ENCODE assay signal across 10 cellular contexts in the genomic region with DNA sequence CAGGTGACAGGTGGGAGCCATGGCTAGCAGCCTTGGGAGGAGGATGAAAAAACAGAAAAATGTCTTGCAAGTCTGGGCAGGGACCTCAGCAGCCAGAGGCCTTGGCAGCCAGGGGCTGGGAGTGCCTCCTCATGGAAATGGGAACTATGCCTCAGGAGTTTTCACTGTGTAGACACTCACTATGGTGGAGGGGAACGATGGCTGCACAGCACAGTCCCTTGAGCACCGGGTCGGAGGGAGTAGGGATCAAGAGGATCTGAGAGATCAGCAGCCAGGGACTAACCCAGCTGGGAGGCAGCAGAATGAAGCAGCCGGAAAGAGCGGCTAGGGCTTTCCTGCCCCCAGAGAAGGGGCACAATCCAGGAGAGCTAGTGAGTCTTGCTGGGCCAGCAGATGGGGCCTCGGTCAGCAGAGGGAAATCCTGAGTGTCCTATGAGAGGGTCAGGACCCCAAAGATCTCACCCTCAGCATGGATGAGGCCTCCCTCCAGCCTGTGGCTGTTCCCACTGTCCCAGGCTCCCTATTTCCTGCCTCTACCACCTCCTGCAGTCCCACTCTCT. TPM values are rescaled to one million over a fixed set of nuclear protein-coding genes. Genes with fewer than 3 reads are reported as not detected.
DNase-seq lines count a peak whose midpoint lies in the region; ATAC-seq and TF ChIP-seq lines count a peak whose summit lies in the region.
"Had no signal": no experiment of that assay in that cellular context is flagged by ENCODE, and none has a peak within 500 bp of the region (broad histone marks: within the 10 kb centered on the region; RNA-seq: fewer than 3 reads in every experiment).

No MANE protein-coding gene starts in this region.

- H3K9me3 ChIP-seq in SK-N-SH: no peaks in the 10 kb centered on the region
- no peaks in the 10 kb centered on the region for H3K9me3 ChIP-seq in ascending aorta
- H3K9me3 ChIP-seq in suprapubic skin: no peaks in the 10 kb centered on the region
- H3K9me3 ChIP-seq in effector memory CD4-positive, alpha-beta T cell (ENCODE audit: control insufficient read depth, low read length): no peaks in the 10 kb centered on the region

- DNase-seq in SK-N-SH: no peak
- peak in 1 of 2 donors; percentile 73 for DNase-seq in ascending aorta (ENCODE audit: low spot score in 2 of 2)
- peak; percentile 72 to 91 for DNase-seq in lower leg skin (ENCODE audit: low spot score in 2 of 2)
- no peak for DNase-seq in suprapubic skin (ENCODE audit: low spot score in 2 of 2)
- no peak for DNase-seq in effector memory CD4-positive, alpha-beta T cell
- DNase-seq in erythroblast (lab: John Stamatoyannopoulos, UW): no peak
- DNase-seq: activated CD4-positive, alpha-beta T cell treated with anti-CD3 and anti-CD28 coated beads for 4 hours; NCI-H2107 had no signal

- intact Hi-C loops in ascending aorta (cut with DNase I) (loop anchor here (5.0 kb wide), 1 partner anchor 156 kb away; a partner anchor contains a TSS), lower leg skin (cut with DNase I; ENCODE audit: low total_unique reads) (no loop called here)

- no peak overlapping the region for H2AFZ ChIP-seq in SK-N-SH (ENCODE audit: low read depth)

- peaks cover 4% of the 10 kb centered on the region; the same call in 1 of the 2 replicates for H3K79me2 ChIP-seq in SK-N-SH (ENCODE audit: insufficient read depth)

- no peak for TF ChIP-seq POLR2A in lower leg skin (IDR thresholded peaks at IDR 0.05)
- TF ChIP-seq POLR2A in suprapubic skin (IDR thresholded peaks at IDR 0.05): no peak
- TF ChIP-seq POLR2A in erythroblast (IDR thresholded peaks at IDR 0.05; ENCODE audit: low read length): no peak

- no peaks in the 10 kb centered on the region for H3K9me2 ChIP-seq in SK-N-SH

- H3K4me3 ChIP-seq in SK-N-SH (ENCODE audit: low read depth in 2 of 2, low read length in 1 of 2) (no peak overlapping the region), ascending aorta (peak overlapping the region in 1 of 2 donors; percentile 19), lower leg skin (ENCODE audit: low read depth, poor library complexity, severe bottlenecking) (no peak overlapping the region), suprapubic skin (peak overlapping the region; percentile 7)
- H3K4me3 ChIP-seq in effector memory CD4-positive, alpha-beta T cell (ENCODE audit: insufficient read depth, low read depth, low read length, poor library complexity, severe bottlenecking): no peak overlapping the region

- no peak for ATAC-seq in SK-N-SH treated with all-trans-retinoic acid at 6 μM for 48 hours
- no peak for ATAC-seq in GM19467 (IDR thresholded peaks at IDR 0.05; ENCODE audit: unreplicated experiment)

- H3K9ac ChIP-seq in SK-N-SH: no peak overlapping the region

- peaks cover 37% of the 10 kb centered on the region for H3F3A ChIP-seq in SK-N-SH (replicated peaks; ENCODE audit: insufficient read depth)

- peaks cover 27 to 49% of the 10 kb centered on the region in 2 experiments for H3K4me1 ChIP-seq in SK-N-SH (ENCODE audit: control insufficient read depth in 1 of 2, insufficient read depth in 2 of 2, low read depth in 1 of 2, low read length in 1 of 2)
- H3K4me1 ChIP-seq in ascending aorta: peaks cover 49 to 61% of the 10 kb centered on the region in 2 donors
- peaks cover 85% of the 10 kb centered on the region for H3K4me1 ChIP-seq in suprapubic skin
- no peaks in the 10 kb centered on the region for H3K4me1 ChIP-seq in effector memory CD4-positive, alpha-beta T cell (ENCODE audit: control insufficient read depth, insufficient read depth, low read length, poor library complexity, severe bottlenecking)

- no peak for TF ChIP-seq CTCF in SK-N-SH (IDR thresholded peaks at IDR 0.05)
- TF ChIP-seq CTCF in ascending aorta (IDR thresholded peaks at IDR 0.05): no peak
- no peak for TF ChIP-seq CTCF in lower leg skin (IDR thresholded peaks at IDR 0.05)
- no peak for TF ChIP-seq CTCF in suprapubic skin (IDR thresholded peaks at IDR 0.05)

- TF ChIP-seq RAD21 in SK-N-SH (IDR thresholded peaks at IDR 0.05; ENCODE audit: low read length): no peak

- H3K27me3 ChIP-seq in SK-N-SH (ENCODE audit: insufficient read depth) (no peaks in the 10 kb centered on the region), ascending aorta (no peaks in the 10 kb centered on the region), suprapubic skin (no peaks in the 10 kb centered on the region)
- H3K27me3 ChIP-seq in effector memory CD4-positive, alpha-beta T cell (replicated peaks; ENCODE audit: control insufficient read depth, insufficient read depth, low read length, poor library complexity, severe bottlenecking): no peaks in the 10 kb centered on the region

- peak overlapping the region; percentile 38; the same call in 1 of the 2 replicates for H3K4me2 ChIP-seq in SK-N-SH

- POLR2A ChIA-PET in SK-N-SH (lab: Yijun Ruan, JAX): no interaction called here

- 92% methylated on average over 6 of the region's 6 CpGs for whole genome bisulfite sequencing in SK-N-SH (ENCODE audit: low lambda C conversion rate)
- WGBS in lower leg skin, 2 donors: 8 to 22% methylated on average over 5 to 6 of the region's 6 CpGs
- WGBS in suprapubic skin: 32% methylated on average over 4 of the region's 6 CpGs

- H3K27ac ChIP-seq in SK-N-SH (ENCODE audit: low read depth in 2 of 2, low read length in 1 of 2) (peak overlapping the region in 1 of 2 experiments; percentile 97; a peak in 1 of 4 replicates), ascending aorta (peak overlapping the region; percentile 98 to 99), suprapubic skin (peak overlapping the region; percentile 99)
- H3K27ac ChIP-seq in effector memory CD4-positive, alpha-beta T cell (ENCODE audit: insufficient read depth, low read length, poor library complexity, severe bottlenecking): no peak overlapping the region

- H4K20me1 ChIP-seq in SK-N-SH (ENCODE audit: insufficient read depth): no peaks in the 10 kb centered on the region

- no peaks in the 10 kb centered on the region for H3K36me3 ChIP-seq in SK-N-SH (replicated peaks in 1 of 2; ENCODE audit: control insufficient read depth in 1 of 2, insufficient read depth in 2 of 2, low read length in 1 of 2)
- H3K36me3 ChIP-seq in ascending aorta: no peaks in the 10 kb centered on the region
- H3K36me3 ChIP-seq in suprapubic skin: no peaks in the 10 kb centered on the region
- H3K36me3 ChIP-seq in effector memory CD4-positive, alpha-beta T cell (ENCODE audit: control insufficient read depth, insufficient read depth, low read length): no peaks in the 10 kb centered on the region

- TF ChIP-seq EP300 in SK-N-SH (IDR thresholded peaks at IDR 0.05; ENCODE audit: borderline replicate concordance in 1 of 2, low read depth in 1 of 2, low read length in 1 of 2) (no peak), suprapubic skin (IDR thresholded peaks at IDR 0.05) (no peak)

- CTCF ChIA-PET in SK-N-SH (lab: Yijun Ruan, JAX): interaction anchor here (1.0 to 2.2 kb wide), 4 partner anchors 24 to 135 kb away, joined by 3 to 20 read pairs (median 6); no protein-coding TSS in a partner anchor

TF ChIP-seq in SK-N-SH, 30 proteins besides CTCF, POLR2A, EP300 and RAD21 (continues in another document):
- no peak for TF ChIP-seq CHD2 (IDR thresholded peaks at IDR 0.05; ENCODE audit: low read length, partially characterized antibody)
- TF ChIP-seq, protein P1, sequence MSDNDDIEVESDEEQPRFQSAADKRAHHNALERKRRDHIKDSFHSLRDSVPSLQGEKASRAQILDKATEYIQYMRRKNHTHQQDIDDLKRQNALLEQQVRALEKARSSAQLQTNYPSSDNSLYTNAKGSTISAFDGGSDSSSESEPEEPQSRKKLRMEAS (IDR thresholded peaks at IDR 0.05; ENCODE audit: low read depth): no peak

TF ChIP-seq in SK-N-SH treated with all-trans-retinoic acid at 6 μM for 48 hours, 23 proteins besides CTCF, POLR2A, EP300 and RAD21 (continues in another document):
- TF ChIP-seq, protein P2, sequence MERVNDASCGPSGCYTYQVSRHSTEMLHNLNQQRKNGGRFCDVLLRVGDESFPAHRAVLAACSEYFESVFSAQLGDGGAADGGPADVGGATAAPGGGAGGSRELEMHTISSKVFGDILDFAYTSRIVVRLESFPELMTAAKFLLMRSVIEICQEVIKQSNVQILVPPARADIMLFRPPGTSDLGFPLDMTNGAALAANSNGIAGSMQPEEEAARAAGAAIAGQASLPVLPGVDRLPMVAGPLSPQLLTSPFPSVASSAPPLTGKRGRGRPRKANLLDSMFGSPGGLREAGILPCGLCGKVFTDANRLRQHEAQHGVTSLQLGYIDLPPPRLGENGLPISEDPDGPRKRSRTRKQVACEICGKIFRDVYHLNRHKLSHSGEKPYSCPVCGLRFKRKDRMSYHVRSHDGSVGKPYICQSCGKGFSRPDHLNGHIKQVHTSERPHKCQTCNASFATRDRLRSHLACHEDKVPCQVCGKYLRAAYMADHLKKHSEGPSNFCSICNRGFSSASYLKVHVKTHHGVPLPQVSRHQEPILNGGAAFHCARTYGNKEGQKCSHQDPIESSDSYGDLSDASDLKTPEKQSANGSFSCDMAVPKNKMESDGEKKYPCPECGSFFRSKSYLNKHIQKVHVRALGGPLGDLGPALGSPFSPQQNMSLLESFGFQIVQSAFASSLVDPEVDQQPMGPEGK (CRISPR knock-in tag; IDR thresholded peaks at IDR 0.05; ENCODE audit: borderline replicate concordance): no peak
- TF ChIP-seq PPARA (CRISPR knock-in tag; IDR thresholded peaks at IDR 0.05; ENCODE audit: borderline replicate concordance): no peak

RNA-seq across cellular contexts. Expression of a gene that starts 6.2 kb away (rescaled TPM):
- polyA plus RNA-seq in SK-N-SH (2012; rRNA removed): 879 and 1,229 TPM in 2 replicates
- polyA plus RNA-seq in SK-N-SH (2012; cell fraction: cytosol; rRNA removed): 2,322 and 2,767 TPM in 2 replicates
- polyA plus RNA-seq in SK-N-SH (2012; cell fraction: nucleus; rRNA removed): 269 and 354 TPM in 2 replicates
- total RNA-seq in ascending aorta (2,353 TPM), lower leg skin (1,000 to 10,000 TPM in 1 of 4 donors, 100 to 1,000 TPM in 3; 583 to 1,081 (median 634) TPM), suprapubic skin (1,000 to 10,000 TPM in 2 of 4 donors, 100 to 1,000 TPM in 2; 578 to 1,480 (median 967) TPM)

RNA-seq across cellular contexts. Expression of a gene that starts 23.5 kb away (rescaled TPM):
- 0.30 and 0.47 TPM in 2 replicates for polyA plus RNA-seq in SK-N-SH (2012; rRNA removed)
- polyA plus RNA-seq in SK-N-SH (2012; cell fraction: cytosol; rRNA removed): 0.12 and 0.13 TPM in 2 replicates
- 2.0 and 2.8 TPM in 2 replicates for polyA plus RNA-seq in SK-N-SH (2012; cell fraction: nucleus; rRNA removed)
- 30.9 TPM for total RNA-seq in ascending aorta
- 1 to 10 TPM in 3 of 4 donors, under 1 TPM in 1; 0.89 to 2.8 (median 1.5) TPM for total RNA-seq in lower leg skin
- 1 to 10 TPM; 1.5 to 4.1 (median 2.5) TPM for total RNA-seq in suprapubic skin

RNA-seq across cellular contexts. Expression of a gene that starts 56.3 kb away (rescaled TPM):
- polyA plus RNA-seq in SK-N-SH (2012; rRNA removed): 9.8 and 10.2 TPM in 2 replicates
- polyA plus RNA-seq in SK-N-SH (2012; cell fraction: cytosol; rRNA removed): 4.8 and 7.2 TPM in 2 replicates
- 14.6 and 16.0 TPM in 2 replicates for polyA plus RNA-seq in SK-N-SH (2012; cell fraction: nucleus; rRNA removed)
- 23.2 TPM for total RNA-seq in ascending aorta
- total RNA-seq in lower leg skin: 10 to 100 TPM in 1 of 4 donors, 1 to 10 TPM in 3; 6.1 to 10.9 (median 7.8) TPM
- total RNA-seq in suprapubic skin: 1 to 10 TPM; 2.6 to 8.9 (median 5.4) TPM

Comparison
In these comparisons a context has a peak if more than half of its experiments do, and no peak if none do; other contexts are left out.
1. DNase-seq: peak in lower leg skin (2 of 2); none in SK-N-SH (single experiment), suprapubic skin (0 of 2), effector memory CD4-positive, alpha-beta T cell (0 of 3) and erythroblast (0 of 2).